13 cellular contexts compared by ENCODE assay signal in genomic region chr4:97500423-97500822, GRCh38.
DNase-seq lines count a peak whose midpoint lies in the region; ATAC-seq and TF ChIP-seq lines count a peak whose summit lies in the region.
"Had no signal": no experiment of that assay in that cellular context is flagged by ENCODE, and none has a peak within 500 bp of the region (broad histone marks: within the 10 kb centered on the region; RNA-seq: fewer than 3 reads in every experiment).

No MANE protein-coding gene starts in this region.

- WGBS in psoas muscle, 3 donors: 88 to 93% (median 92%) methylated on average over 2 of the region's 2 CpGs

- DNase-seq in KG1 (lab: John Stamatoyannopoulos, UW) (peak; percentile 9), psoas muscle (no peak), SIG-M5 treated with dmso at 0.1 percent for 504 hours (lab: John Stamatoyannopoulos, UW; ENCODE audit: unreplicated experiment) (no peak), NCI-H2196 (lab: John Stamatoyannopoulos, UW; ENCODE audit: unreplicated experiment) (no peak), DMS153 treated with DMSO at 0.1 percent for 48 hours (lab: John Stamatoyannopoulos, UW; ENCODE audit: unreplicated experiment) (no peak)
- DNase-seq: effector CD8-positive, alpha-beta T cell; mammary epithelial cell; pancreas; stomach had no signal

- ATAC-seq in GM18520 (IDR thresholded peaks at IDR 0.05; ENCODE audit: unreplicated experiment): peak; percentile 98
- ATAC-seq in GM21381 (IDR thresholded peaks at IDR 0.05; ENCODE audit: unreplicated experiment): peak; percentile 96
- peak; percentile 100 for ATAC-seq in HG02981 (IDR thresholded peaks at IDR 0.05; ENCODE audit: unreplicated experiment)
- no peak for ATAC-seq in psoas muscle
- ATAC-seq: pancreas had no signal

- no peaks in the 10 kb centered on the region for H3K36me3 ChIP-seq in psoas muscle (ENCODE audit: insufficient read depth in 1 of 2, low read depth in 1 of 2)
- H3K36me3 ChIP-seq: pancreas, stomach had no signal

- H3K27ac ChIP-seq in psoas muscle: no peak overlapping the region
- H3K27ac ChIP-seq: hepatocyte, pancreas, stomach had no signal

- no peaks in the 10 kb centered on the region for H3K27me3 ChIP-seq in psoas muscle (ENCODE audit: insufficient read depth in 3 of 3, low read length in 2 of 3)
- H3K27me3 ChIP-seq: hepatocyte, pancreas, stomach had no signal

- H3K9me3 ChIP-seq in psoas muscle: no peaks in the 10 kb centered on the region
- H3K9me3 ChIP-seq: pancreas, stomach had no signal

- intact Hi-C loops in psoas muscle (cut with DNase I): no loop called here

- no peaks in the 10 kb centered on the region for H3K4me1 ChIP-seq in psoas muscle
- H3K4me1 ChIP-seq: stomach had no signal

- no peak overlapping the region for H3K4me3 ChIP-seq in psoas muscle
- H3K4me3 ChIP-seq: hepatocyte, pancreas, stomach had no signal

- TF ChIP-seq CTCF in psoas muscle (IDR thresholded peaks at IDR 0.05): no peak

Comparison
In these comparisons a context has a peak if more than half of its experiments do, and no peak if none do; other contexts are left out.
1. ATAC-seq: peak in GM18520 (single experiment), GM21381 (single experiment) and HG02981 (single experiment); none in psoas muscle (0 of 4).